ENCODE assay signal across 15 cellular contexts in the genomic region with DNA sequence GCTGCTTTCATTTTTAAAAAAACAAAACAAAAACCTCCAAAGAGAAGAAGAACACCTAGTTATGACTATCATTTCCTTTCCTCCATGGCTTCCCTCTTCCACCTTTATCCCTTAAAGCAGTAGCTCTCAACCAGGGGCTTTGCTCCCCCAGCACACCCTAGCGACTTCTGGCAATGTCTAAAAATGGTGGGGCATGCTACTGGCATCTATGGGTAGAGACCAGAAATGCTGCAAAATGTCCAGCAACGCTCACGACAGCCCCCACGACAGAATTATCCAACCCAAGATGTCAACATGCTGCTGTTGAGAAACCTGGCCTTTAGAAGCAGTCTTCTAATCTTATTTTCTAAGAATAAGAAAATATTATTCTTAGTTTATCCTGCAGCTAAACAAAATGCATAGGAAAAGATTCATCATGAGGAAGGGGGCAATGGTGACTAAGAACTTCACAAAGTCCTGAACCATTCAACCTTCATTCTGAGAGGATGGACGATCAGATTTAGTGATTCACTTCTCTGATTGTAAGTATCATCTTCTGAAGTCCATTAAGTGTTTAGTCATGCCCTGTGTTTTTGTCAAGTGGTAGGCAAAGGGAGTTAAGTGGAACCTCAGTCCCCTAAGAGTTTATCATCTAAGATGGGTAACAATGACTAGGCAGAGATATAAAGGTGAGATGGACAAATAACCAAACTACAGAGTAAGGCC.
DNase-seq lines count a peak whose midpoint lies in the region; ATAC-seq and TF ChIP-seq lines count a peak whose summit lies in the region.
"Had no signal": no experiment of that assay in that cellular context is flagged by ENCODE, and none has a peak within 500 bp of the region (broad histone marks: within the 10 kb centered on the region; RNA-seq: fewer than 3 reads in every experiment).

No MANE protein-coding gene starts in this region.

- H3K4me3 ChIP-seq in psoas muscle = no peak overlapping the region

- no peaks in the 10 kb centered on the region for H3K27me3 ChIP-seq in psoas muscle (ENCODE audit: insufficient read depth in 3 of 3, low read length in 2 of 3)

- no peak overlapping the region for H3K4me3 Mint-ChIP-seq in activated T-helper 17 cell treated with anti-CD3 and anti-CD28 coated beads, Interleukin-2, amount 50 U/mL, for 72 hours
- H3K4me3 Mint-ChIP-seq: activated CD4-positive, alpha-beta memory T cell treated with anti-CD3 and anti-CD28 coated beads, Interleukin-2, amount 10 ng/mL, durations not matched to agents 7 days and 5 days; immature natural killer cell; stimulated activated naive CD8-positive, alpha-beta T cell treated with anti-CD3 and anti-CD28 coated beads, Interleukin-15, Interleukin-2, amounts not matched to agents 100 ng/mL and 50 ng/mL, for 24 hours had no signal

- peaks cover 7% of the 10 kb centered on the region for H3K4me1 ChIP-seq in psoas muscle

- no peaks in the 10 kb centered on the region for H3K27me3 Mint-ChIP-seq in activated T-helper 17 cell treated with anti-CD3 and anti-CD28 coated beads, Interleukin-2, amount 50 U/mL, for 72 hours
- H3K27me3 Mint-ChIP-seq: activated CD4-positive, alpha-beta memory T cell treated with anti-CD3 and anti-CD28 coated beads, Interleukin-2, amount 10 ng/mL, durations not matched to agents 7 days and 5 days; stimulated activated naive CD8-positive, alpha-beta T cell treated with anti-CD3 and anti-CD28 coated beads, Interleukin-15, Interleukin-2, amounts not matched to agents 100 ng/mL and 50 ng/mL, for 24 hours had no signal

- peak overlapping the region; percentile 30 for H3K27ac ChIP-seq in psoas muscle

- H3K9me3 ChIP-seq in psoas muscle = no peaks in the 10 kb centered on the region

- peak; percentile 10 for ATAC-seq in activated T-helper 17 cell treated with anti-CD3 and anti-CD28 coated beads, Interleukin-2, amount 50 U/mL, for 72 hours (replicated peaks)
- ATAC-seq in psoas muscle (no peak), GM19351 (IDR thresholded peaks at IDR 0.05; ENCODE audit: unreplicated experiment) (no peak)

- H3K27ac Mint-ChIP-seq in activated T-helper 17 cell treated with anti-CD3 and anti-CD28 coated beads, Interleukin-2, amount 50 U/mL, for 72 hours = peak overlapping the region; percentile 73
- H3K27ac Mint-ChIP-seq: progenitor cell of endocrine pancreas; stimulated activated naive CD8-positive, alpha-beta T cell treated with anti-CD3 and anti-CD28 coated beads, Interleukin-15, Interleukin-2, amounts not matched to agents 100 ng/mL and 50 ng/mL, for 24 hours had no signal

- in situ Hi-C loops in GM13977 (cut with MboI; ENCODE audit: low pct_unique_long_range_greater_than_20kb, low sequenced_read_pairs, unreplicated experiment) = loop anchor here (10.0 to 25.0 kb wide), 2 partner anchors 393 to 541 kb away; no protein-coding TSS in a partner anchor

- no peaks in the 10 kb centered on the region for H3K9me3 Mint-ChIP-seq in activated T-helper 17 cell treated with anti-CD3 and anti-CD28 coated beads, Interleukin-2, amount 50 U/mL, for 72 hours
- H3K9me3 Mint-ChIP-seq: activated CD4-positive, alpha-beta memory T cell treated with anti-CD3 and anti-CD28 coated beads, Interleukin-2, amount 10 ng/mL, durations not matched to agents 7 days and 5 days; immature natural killer cell; stimulated activated naive CD8-positive, alpha-beta T cell treated with anti-CD3 and anti-CD28 coated beads, Interleukin-15, Interleukin-2, amounts not matched to agents 100 ng/mL and 50 ng/mL, for 24 hours had no signal

- DNase-seq in ELR (ENCODE audit: low read depth) = peak; percentile 69
- DNase-seq in GM13977 (ENCODE audit: low spot score) = no peak
- no peak for DNase-seq in psoas muscle
- DNase-seq in NOMO-1 treated with dmso at 0.1 percent for 144 hours (lab: John Stamatoyannopoulos, UW; ENCODE audit: unreplicated experiment) = no peak
- DNase-seq in 8988T = no peak
- DNase-seq: activated CD4-positive, alpha-beta memory T cell treated with anti-CD3 and anti-CD28 coated beads, Interleukin-2, amount 10 ng/mL, durations not matched to agents 7 days and 5 days; activated naive CD4-positive, alpha-beta T cell; immature natural killer cell; NCI-H1092 treated with DMSO at 0.1 percent for 48 hours; NCI-H446; T-helper 9 cell had no signal

- H3K36me3 ChIP-seq in psoas muscle (ENCODE audit: insufficient read depth in 1 of 2, low read depth in 1 of 2) = no peaks in the 10 kb centered on the region

- 62 to 71% (median 66%) methylated on average over 5 of the region's 5 CpGs for whole genome bisulfite sequencing in psoas muscle, 3 donors

- TF ChIP-seq CTCF in GM13977 (IDR thresholded peaks at IDR 0.05; ENCODE audit: extremely low read depth, insufficient read depth, missing control alignments) (peak; percentile 29), psoas muscle (IDR thresholded peaks at IDR 0.05) (no peak)

- intact Hi-C loops in psoas muscle (cut with DNase I) = loop anchor here in 1 of 2 donors (10.0 kb wide), 1 partner anchor 923 kb away; no protein-coding TSS in a partner anchor

- H3K36me3 Mint-ChIP-seq in activated T-helper 17 cell treated with anti-CD3 and anti-CD28 coated beads, Interleukin-2, amount 50 U/mL, for 72 hours (ENCODE audit: low read depth) = no peaks in the 10 kb centered on the region
- H3K36me3 Mint-ChIP-seq: immature natural killer cell had no signal

- H3K4me1 Mint-ChIP-seq in activated T-helper 17 cell treated with anti-CD3 and anti-CD28 coated beads, Interleukin-2, amount 50 U/mL, for 72 hours = peaks cover 39% of the 10 kb centered on the region
